In the genomic region with DNA sequence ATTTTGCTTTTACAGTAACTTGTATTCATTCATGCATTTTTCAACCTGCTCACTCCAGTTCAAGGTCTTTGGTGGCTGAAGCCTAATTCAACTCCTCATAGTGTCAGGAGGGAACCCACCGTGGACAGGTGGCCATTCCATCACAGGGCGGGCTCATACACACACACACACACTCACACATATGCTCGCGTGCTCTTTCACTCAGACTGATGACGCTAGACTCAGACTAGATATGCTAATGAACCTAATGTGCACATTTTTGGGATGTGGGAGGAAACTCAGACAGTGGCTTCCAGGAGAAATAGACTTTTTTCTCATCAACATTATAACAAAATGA, we compare ENCODE assay signal across 8 cellular contexts. TPM values are rescaled to one million over a fixed set of nuclear protein-coding genes. Genes with fewer than 3 reads are reported as not detected.
DNase-seq lines count a peak whose midpoint lies in the region; ATAC-seq and TF ChIP-seq lines count a peak whose summit lies in the region.

No MANE protein-coding gene starts in this region.

- no peak for TF ChIP-seq CTCF in heart right ventricle (IDR thresholded peaks at IDR 0.05)
- no peak for TF ChIP-seq CTCF in sigmoid colon (IDR thresholded peaks at IDR 0.05)

- TF ChIP-seq POLR2A in sigmoid colon (IDR thresholded peaks at IDR 0.05): no peak

- ATAC-seq in HG03175 (IDR thresholded peaks at IDR 0.05; ENCODE audit: unreplicated experiment) (peak; percentile 13), heart right ventricle (peak in 2 of 8 donors; percentile 6 to 15)

- no peak for TF ChIP-seq EP300 in sigmoid colon (IDR thresholded peaks at IDR 0.05)

- H3K4me3 ChIP-seq in heart right ventricle: peak overlapping the region; percentile 55 to 83 (median 72)
- peak overlapping the region; percentile 48 to 78 (median 72) for H3K4me3 ChIP-seq in sigmoid colon

- H3K27me3 ChIP-seq in heart right ventricle (peaks cover 0 to 4% (median 0%) of the 10 kb centered on the region in 7 donors), sigmoid colon (no peaks in the 10 kb centered on the region)

- peak overlapping the region in 8 of 10 donors; percentile 28 to 88 (median 69) for H3K27ac ChIP-seq in heart right ventricle
- H3K27ac ChIP-seq in sigmoid colon: peak overlapping the region; percentile 83 to 88 (median 86)

- DNase-seq in SHP77 (lab: John Stamatoyannopoulos, UW) (peak; percentile 48 to 58), SHP77 treated with DMSO at 0.1 percent for 48 hours (lab: John Stamatoyannopoulos, UW) (no peak), heart right ventricle (no peak), sigmoid colon (no peak), NCI-H2081 treated with DMSO at 0.1 percent for 48 hours (lab: John Stamatoyannopoulos, UW) (no peak), GM19240 (ENCODE audit: insufficient read length, low spot score) (no peak)
- peak; percentile 21 to 38 for DNase-seq in activated CD4-positive, alpha-beta T cell treated with anti-CD3 and anti-CD28 coated beads, Interleukin-2, amount 50 U/mL, for 48 hours

- H3K36me3 ChIP-seq in heart right ventricle (no peaks in the 10 kb centered on the region), sigmoid colon (no peaks in the 10 kb centered on the region)

- peaks cover 0 to 16% (median 0%) of the 10 kb centered on the region in 11 donors for H3K9me3 ChIP-seq in heart right ventricle
- H3K9me3 ChIP-seq in sigmoid colon: peaks cover 0 to 3% (median 0%) of the 10 kb centered on the region in 4 donors

- intact Hi-C loops in heart right ventricle (cut with DNase I) (loop anchor here in 4 of 10 donors (10.0 kb wide), 1 partner anchor 118 kb away; no protein-coding TSS in a partner anchor), sigmoid colon (cut with DNase I) (loop anchor here (10.0 kb wide), 1 partner anchor 148 kb away; no protein-coding TSS in a partner anchor)

- H3K4me1 ChIP-seq in heart right ventricle (peaks cover 2 to 20% (median 10%) of the 10 kb centered on the region in 9 donors), sigmoid colon (peaks cover 0 to 21% (median 10%) of the 10 kb centered on the region in 4 donors)

- WGBS in heart right ventricle, 2 donors: 14 to 23% methylated on average over 5 of the region's 5 CpGs
- 13 to 26% methylated on average over 5 of the region's 5 CpGs for WGBS in sigmoid colon, 2 donors

RNA-seq across cellular contexts. Expression of gene TRIM27, which starts 56.7 kb away (rescaled TPM):
- total RNA-seq in heart right ventricle: 10 to 100 TPM; 14.7 to 23.1 (median 17.6) TPM
- 10 to 100 TPM; 21.0 to 26.2 TPM for polyA plus RNA-seq in heart right ventricle
- total RNA-seq in sigmoid colon: 10 to 100 TPM; 31.9 to 40.0 (median 36.1) TPM
- polyA plus RNA-seq in sigmoid colon: 10 to 100 TPM; 19.2 to 38.7 (median 27.6) TPM

Comparison
In these comparisons a context has a peak if more than half of its experiments do, and no peak if none do; other contexts are left out.
1. DNase-seq: peak in SHP77 (2 of 2) and activated CD4-positive, alpha-beta T cell treated with anti-CD3 and anti-CD28 coated beads, Interleukin-2, amount 50 U/mL, for 48 hours (2 of 2); none in SHP77 treated with DMSO at 0.1 percent for 48 hours (single experiment), heart right ventricle (0 of 2), sigmoid colon (single experiment), NCI-H2081 treated with DMSO at 0.1 percent for 48 hours (single experiment) and GM19240 (single experiment).